In the genomic region with DNA sequence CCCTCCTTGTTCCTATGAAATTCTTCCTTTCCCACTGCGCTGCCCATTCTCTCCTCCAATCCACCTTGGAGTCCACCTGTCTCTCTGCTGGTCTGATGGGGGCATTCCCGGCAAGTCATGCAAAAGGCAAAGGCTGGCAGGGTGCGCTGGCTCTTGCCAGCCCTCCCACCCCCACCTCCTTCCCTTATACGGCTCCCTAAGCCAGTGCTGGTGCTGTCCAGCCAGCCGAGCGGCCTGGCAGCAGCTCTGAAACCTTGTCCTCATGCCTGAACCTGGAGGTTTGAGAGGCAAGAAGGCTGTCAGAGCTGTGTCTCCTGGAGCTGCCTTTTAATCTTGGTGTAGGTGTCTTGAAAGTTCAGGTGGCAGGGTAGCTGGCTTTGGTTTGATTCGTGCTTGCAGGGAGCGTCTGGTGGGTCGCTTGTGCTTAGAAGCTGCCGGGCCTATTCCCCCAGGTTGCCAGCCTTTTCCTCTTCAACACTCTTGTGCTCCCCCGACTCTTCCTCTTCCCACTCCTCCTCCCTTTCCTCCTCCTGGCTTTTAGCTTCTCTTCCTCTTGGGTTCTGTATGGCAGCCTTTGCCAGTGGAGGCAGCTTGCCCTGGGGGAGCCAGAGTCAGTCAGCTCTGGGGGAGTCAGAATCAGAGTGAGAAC, we compare ENCODE assay signal across 9 cellular contexts. TPM values are rescaled to one million over a fixed set of nuclear protein-coding genes. Genes with fewer than 3 reads are reported as not detected.
A peak's percentile ranks its signal among the peaks of the same experiment; 100 is the strongest.
DNase-seq lines count a peak whose midpoint lies in the region; ATAC-seq, FAIRE-seq and TF ChIP-seq lines count a peak whose summit lies in the region.
"Had no signal": no experiment of that assay in that cellular context is flagged by ENCODE, and none has a peak within 500 bp of the region (broad histone marks: within the 10 kb centered on the region; RNA-seq: fewer than 3 reads in every experiment).

No MANE protein-coding gene starts in this region.

- TF ChIP-seq POLR2A in suprapubic skin (IDR thresholded peaks at IDR 0.05): no peak

- peaks cover 88% of the 10 kb centered on the region for H3K27me3 Mint-ChIP-seq in activated CD8-positive, alpha-beta memory T cell treated with anti-CD3 and anti-CD28 coated beads, Interleukin-2, amount 10 ng/mL, durations not matched to agents 7 days and 5 days

- peak overlapping the region; percentile 34 for H3K4me3 Mint-ChIP-seq in activated CD8-positive, alpha-beta memory T cell treated with anti-CD3 and anti-CD28 coated beads, Interleukin-2, amount 10 ng/mL, durations not matched to agents 7 days and 5 days

- no peak for ATAC-seq in activated CD8-positive, alpha-beta memory T cell treated with anti-CD3 and anti-CD28 coated beads, Interleukin-2, amount 10 ng/mL, durations not matched to agents 7 days and 5 days
- ATAC-seq in GM21529 (IDR thresholded peaks at IDR 0.05; ENCODE audit: unreplicated experiment): no peak

- CTCF ChIA-PET in activated CD8-positive, alpha-beta memory T cell treated with anti-CD3 and anti-CD28 coated beads, Interleukin-2, amount 10 ng/mL, durations not matched to agents 7 days and 5 days (lab: Charles Lee): no interaction called here

- TF ChIP-seq EP300 in suprapubic skin (IDR thresholded peaks at IDR 0.05): no peak

- DNase-seq in activated CD8-positive, alpha-beta memory T cell treated with anti-CD3 and anti-CD28 coated beads, Interleukin-2, amount 10 ng/mL, durations not matched to agents 7 days and 5 days: no peak
- no peak for DNase-seq in activated CD8-positive, alpha-beta memory T cell treated with anti-CD3 and anti-CD28 coated beads for 24 hours
- DNase-seq in bronchial epithelial cell (ENCODE audit: low read depth): peak; percentile 33
- peak; percentile 66 for DNase-seq in left kidney (ENCODE audit: low read depth, low spot score)
- no peak for DNase-seq in suprapubic skin (ENCODE audit: low spot score in 2 of 2)
- DNase-seq in GM13976 (ENCODE audit: low spot score): no peak
- no peak for DNase-seq in caudate nucleus (lab: John Stamatoyannopoulos, UW)

- FAIRE-seq in bronchial epithelial cell (lab: Jason Lieb, UNC): no peak

- in situ Hi-C loops in GM13976 (cut with MboI; ENCODE audit: low sequenced_read_pairs, unreplicated experiment): no loop called here

- H3K4me3 ChIP-seq in bronchial epithelial cell (ENCODE audit: low read depth, low read length): peak overlapping the region; percentile 47
- H3K4me3 ChIP-seq in suprapubic skin: peak overlapping the region; percentile 39

- H3K27ac ChIP-seq in suprapubic skin: no peak overlapping the region
- H3K27ac ChIP-seq in caudate nucleus (ENCODE audit: low read depth, low read length): no peak overlapping the region
- H3K27ac ChIP-seq: BLaER1 treated with 17β-estradiol and CSF1 and Interleukin-3, amounts not matched to agents 10 nM and 100 nM had no signal

- peaks cover 26% of the 10 kb centered on the region for H3K4me1 Mint-ChIP-seq in activated CD8-positive, alpha-beta memory T cell treated with anti-CD3 and anti-CD28 coated beads, Interleukin-2, amount 10 ng/mL, durations not matched to agents 7 days and 5 days

- H3K9me3 Mint-ChIP-seq in activated CD8-positive, alpha-beta memory T cell treated with anti-CD3 and anti-CD28 coated beads, Interleukin-2, amount 10 ng/mL, durations not matched to agents 7 days and 5 days (ENCODE audit: low read depth): no peaks in the 10 kb centered on the region

- H3K4me1 ChIP-seq in suprapubic skin: peaks cover 29% of the 10 kb centered on the region

- H3K27me3 ChIP-seq in bronchial epithelial cell (ENCODE audit: control insufficient read depth, insufficient read depth, low read length) (no peaks in the 10 kb centered on the region), suprapubic skin (peaks cover 56% of the 10 kb centered on the region)

- TF ChIP-seq CTCF in bronchial epithelial cell (IDR thresholded peaks at IDR 0.05; ENCODE audit: insufficient read depth, low read length, severe bottlenecking) (no peak), suprapubic skin (IDR thresholded peaks at IDR 0.05) (no peak), GM13976 (IDR thresholded peaks at IDR 0.05; ENCODE audit: borderline replicate concordance, control extremely low read depth, extremely low read depth, insufficient read depth, missing control alignments) (no peak)

- H3K9me3 ChIP-seq in suprapubic skin: no peaks in the 10 kb centered on the region
- H3K9me3 ChIP-seq: BLaER1 treated with 17β-estradiol and CSF1 and Interleukin-3, amounts not matched to agents 10 nM and 100 nM had no signal

- WGBS in suprapubic skin: 49% methylated on average over 11 of the region's 11 CpGs

- no peak overlapping the region for H3K27ac Mint-ChIP-seq in activated CD8-positive, alpha-beta memory T cell treated with anti-CD3 and anti-CD28 coated beads, Interleukin-2, amount 10 ng/mL, durations not matched to agents 7 days and 5 days

- H3K36me3 Mint-ChIP-seq in activated CD8-positive, alpha-beta memory T cell treated with anti-CD3 and anti-CD28 coated beads, Interleukin-2, amount 10 ng/mL, durations not matched to agents 7 days and 5 days: no peaks in the 10 kb centered on the region

- H3K36me3 ChIP-seq in bronchial epithelial cell (ENCODE audit: control insufficient read depth, insufficient read depth, low read length) (peaks cover 5% of the 10 kb centered on the region), suprapubic skin (no peaks in the 10 kb centered on the region)
- H3K36me3 ChIP-seq: BLaER1 treated with 17β-estradiol and CSF1 and Interleukin-3, amounts not matched to agents 10 nM and 100 nM had no signal

RNA-seq across cellular contexts. Expression of a gene that starts 0.7 kb away (rescaled TPM):
- under 1 TPM in 1 of 2 experiments, not detected in 1; 0.16 TPM for total RNA-seq in activated CD8-positive, alpha-beta memory T cell treated with anti-CD3 and anti-CD28 coated beads, Interleukin-2, amount 10 ng/mL, durations not matched to agents 7 days and 5 days
- 9.5 and 11.5 TPM in 2 replicates for total RNA-seq in bronchial epithelial cell
- 10 to 100 TPM in 1 of 4 donors, 1 to 10 TPM in 3; 6.9 to 11.8 (median 9.1) TPM for total RNA-seq in suprapubic skin

Comparison
In these comparisons a context has a peak if more than half of its experiments do, and no peak if none do; other contexts are left out.
1. DNase-seq: peak in bronchial epithelial cell (single experiment) and left kidney (single experiment); none in activated CD8-positive, alpha-beta memory T cell treated with anti-CD3 and anti-CD28 coated beads, Interleukin-2, amount 10 ng/mL, durations not matched to agents 7 days and 5 days (single experiment), activated CD8-positive, alpha-beta memory T cell treated with anti-CD3 and anti-CD28 coated beads for 24 hours (single experiment), suprapubic skin (0 of 2), GM13976 (single experiment) and caudate nucleus (0 of 61).